Comparison of ENCODE assay signal across 1 cellular context in the genomic region with DNA sequence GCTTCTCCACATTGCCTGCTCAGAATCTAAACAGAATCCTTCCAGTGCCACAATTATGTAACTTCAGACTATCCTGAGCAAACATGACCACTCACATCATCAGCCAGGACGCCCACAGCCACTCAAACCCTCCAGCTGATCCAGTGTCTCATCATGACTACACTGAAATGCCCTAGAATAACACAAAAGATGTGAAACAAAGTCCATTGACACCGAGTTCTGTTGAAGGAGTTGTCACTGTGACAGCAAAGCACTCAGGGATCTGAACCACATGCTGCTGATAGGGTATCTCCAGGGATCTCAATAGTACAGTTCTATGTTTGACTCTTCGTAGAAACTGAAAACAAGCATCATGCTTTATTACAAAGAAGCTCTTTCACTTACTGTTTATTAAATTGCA.
TF ChIP-seq lines count a peak whose summit lies in the region.

No MANE protein-coding gene starts in this region.

TF ChIP-seq in GM12878, 131 proteins besides CTCF, POLR2A, EP300 and RAD21 (continued from another document):
- TF ChIP-seq, protein P1, sequence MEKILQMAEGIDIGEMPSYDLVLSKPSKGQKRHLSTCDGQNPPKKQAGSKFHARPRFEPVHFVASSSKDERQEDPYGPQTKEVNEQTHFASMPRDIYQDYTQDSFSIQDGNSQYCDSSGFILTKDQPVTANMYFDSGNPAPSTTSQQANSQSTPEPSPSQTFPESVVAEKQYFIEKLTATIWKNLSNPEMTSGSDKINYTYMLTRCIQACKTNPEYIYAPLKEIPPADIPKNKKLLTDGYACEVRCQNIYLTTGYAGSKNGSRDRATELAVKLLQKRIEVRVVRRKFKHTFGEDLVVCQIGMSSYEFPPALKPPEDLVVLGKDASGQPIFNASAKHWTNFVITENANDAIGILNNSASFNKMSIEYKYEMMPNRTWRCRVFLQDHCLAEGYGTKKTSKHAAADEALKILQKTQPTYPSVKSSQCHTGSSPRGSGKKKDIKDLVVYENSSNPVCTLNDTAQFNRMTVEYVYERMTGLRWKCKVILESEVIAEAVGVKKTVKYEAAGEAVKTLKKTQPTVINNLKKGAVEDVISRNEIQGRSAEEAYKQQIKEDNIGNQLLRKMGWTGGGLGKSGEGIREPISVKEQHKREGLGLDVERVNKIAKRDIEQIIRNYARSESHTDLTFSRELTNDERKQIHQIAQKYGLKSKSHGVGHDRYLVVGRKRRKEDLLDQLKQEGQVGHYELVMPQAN (conservative IDR thresholded peaks at IDR 0.05), result no peak
- TF ChIP-seq IKZF2 (IDR thresholded peaks at IDR 0.05), result 0 out of 4 replicates have a peak, but pooled peaks have one; percentile 19 to 23
- no peak for TF ChIP-seq CREM (IDR thresholded peaks at IDR 0.05; ENCODE audit: low read depth)
